In genomic region chr5:176416123-176416924, GRCh38 we compare ENCODE assay signal across 8 cellular contexts. TPM values are rescaled to one million over a fixed set of nuclear protein-coding genes. Genes with fewer than 3 reads are reported as not detected.
DNase-seq lines count a peak whose midpoint lies in the region; ATAC-seq and TF ChIP-seq lines count a peak whose summit lies in the region.

Gene CLTB (minus strand): TSS chr5:176416539. CDS start chr5:176416363, 176 bp downstream.

- peak; percentile 72 for TF ChIP-seq CTCF in lower lobe of right lung (IDR thresholded peaks at IDR 0.05)

- POLR2A ChIA-PET in activated CD8-positive, alpha-beta T cell treated with anti-CD3 and anti-CD28 coated beads, Interleukin-2, amount 10 ng/mL, durations not matched to agents 7 days and 5 days (lab: Charles Lee) = interaction anchor here (0.7 to 2.4 kb wide), 9 partner anchors 10 to 134 kb away, joined by 3 to 14 read pairs (median 4); partner anchors contain the start of genes FAF2, HIGD2A, NOP16 and RNF44

- WGBS in ectodermal cell, 2 experiments = 2% methylated on average over 99 of the region's 99 CpGs

- peaks cover 13% of the 10 kb centered on the region for H3K27me3 Mint-ChIP-seq in activated CD8-positive, alpha-beta T cell treated with anti-CD3 and anti-CD28 coated beads, Interleukin-2, amount 10 ng/mL, durations not matched to agents 7 days and 5 days (ENCODE audit: low read depth)

- H3K4me1 ChIP-seq in ectodermal cell (ENCODE audit: control insufficient read depth, insufficient read depth, low read length) (no peaks in the 10 kb centered on the region), lower lobe of right lung (peaks cover 50% of the 10 kb centered on the region)

- peak; percentile 93 for ATAC-seq in HG03457 (IDR thresholded peaks at IDR 0.05; ENCODE audit: unreplicated experiment)
- ATAC-seq in activated CD8-positive, alpha-beta T cell treated with anti-CD3 and anti-CD28 coated beads, Interleukin-2, amount 10 ng/mL, durations not matched to agents 7 days and 5 days = peak; percentile 97
- ATAC-seq in lower lobe of right lung = peak; percentile 96 to 97

- H3K4me1 Mint-ChIP-seq in activated CD8-positive, alpha-beta T cell treated with anti-CD3 and anti-CD28 coated beads, Interleukin-2, amount 10 ng/mL, durations not matched to agents 7 days and 5 days (ENCODE audit: low read depth) = peaks cover 29% of the 10 kb centered on the region

- no peaks in the 10 kb centered on the region for H3K9me3 Mint-ChIP-seq in activated CD8-positive, alpha-beta T cell treated with anti-CD3 and anti-CD28 coated beads, Interleukin-2, amount 10 ng/mL, durations not matched to agents 7 days and 5 days (ENCODE audit: insufficient read depth)

- H3K4me3 Mint-ChIP-seq in activated CD8-positive, alpha-beta T cell treated with anti-CD3 and anti-CD28 coated beads, Interleukin-2, amount 10 ng/mL, durations not matched to agents 7 days and 5 days = peak within 1 kb of the TSS; percentile 77

- CTCF ChIA-PET in activated CD8-positive, alpha-beta T cell treated with anti-CD3 and anti-CD28 coated beads, Interleukin-2, amount 10 ng/mL, durations not matched to agents 7 days and 5 days (lab: Charles Lee) = interaction anchor here (0.6 to 3.5 kb wide), 27 partner anchors 10 to 244 kb away, joined by 3 to 30 read pairs (median 5); partner anchors contain the start of genes FAF2 and RNF44

- DNase-seq in CD1c-positive myeloid dendritic cell (ENCODE audit: extremely low spot score) (peak; percentile 97), GM19240 (ENCODE audit: insufficient read length, low spot score) (peak; percentile 80), NCI-H82 (lab: John Stamatoyannopoulos, UW) (peak; percentile 89), lower lobe of right lung (peak; percentile 94)
- peak; percentile 89 for DNase-seq in activated CD8-positive, alpha-beta T cell treated with anti-CD3 and anti-CD28 coated beads, Interleukin-2, amount 10 ng/mL, durations not matched to agents 7 days and 5 days
- DNase-seq in stimulated activated CD4-positive, alpha-beta T cell treated with anti-CD3 and anti-CD28 coated beads, TNF-alpha, amount 100 ng/mL, for 24 hours (ENCODE audit: low read depth in 3 of 3) = peak; percentile 79 to 87 (median 85)

- H3K4me3 ChIP-seq in ectodermal cell (ENCODE audit: insufficient read depth, low read depth, low read length) = peak within 1 kb of the TSS; percentile 70
- peak within 1 kb of the TSS; percentile 96 for H3K4me3 ChIP-seq in lower lobe of right lung

- H3K36me3 Mint-ChIP-seq in activated CD8-positive, alpha-beta T cell treated with anti-CD3 and anti-CD28 coated beads, Interleukin-2, amount 10 ng/mL, durations not matched to agents 7 days and 5 days (ENCODE audit: low read depth) = no peaks in the 10 kb centered on the region

- H3K9me3 ChIP-seq in ectodermal cell (ENCODE audit: control insufficient read depth, low read length) = no peaks in the 10 kb centered on the region
- no peaks in the 10 kb centered on the region for H3K9me3 ChIP-seq in lower lobe of right lung

- H3K36me3 ChIP-seq in ectodermal cell (ENCODE audit: control insufficient read depth, insufficient read depth, low read length) = no peaks in the 10 kb centered on the region
- H3K36me3 ChIP-seq in lower lobe of right lung = no peaks in the 10 kb centered on the region

- intact Hi-C loops in lower lobe of right lung (cut with DNase I) = no loop called here

- H3K27ac ChIP-seq in ectodermal cell (ENCODE audit: insufficient read depth, low read depth, low read length, poor library complexity, severe bottlenecking) = no peak within 1 kb of the TSS
- peak within 1 kb of the TSS; percentile 96 for H3K27ac ChIP-seq in lower lobe of right lung

- H3K27ac Mint-ChIP-seq in activated CD8-positive, alpha-beta T cell treated with anti-CD3 and anti-CD28 coated beads, Interleukin-2, amount 10 ng/mL, durations not matched to agents 7 days and 5 days = peak within 1 kb of the TSS; percentile 76

- H3K27me3 ChIP-seq in ectodermal cell (ENCODE audit: control insufficient read depth, insufficient read depth, low read length, poor library complexity, severe bottlenecking) (peaks cover 22% of the 10 kb centered on the region), lower lobe of right lung (ENCODE audit: low read depth) (no peaks in the 10 kb centered on the region)

RNA-seq across cellular contexts. Expression of gene CLTB, which starts in this region (rescaled TPM):
- total RNA-seq in activated CD8-positive, alpha-beta T cell treated with anti-CD3 and anti-CD28 coated beads, Interleukin-2, amount 10 ng/mL, durations not matched to agents 7 days and 5 days = 10 to 100 TPM; 65.4 to 67.7 TPM
- polyA plus RNA-seq in ectodermal cell (2013, experiment 1 of 4) = 27.5 TPM
- 25.1 TPM for polyA plus RNA-seq in ectodermal cell (2013, experiment 2 of 4)
- polyA plus RNA-seq in ectodermal cell (2013, experiment 3 of 4) = 26.1 TPM
- polyA plus RNA-seq in ectodermal cell (2013, experiment 4 of 4) = 25.5 TPM
- 75.8 TPM for total RNA-seq in lower lobe of right lung
